In genomic region chr9:27573699-27574265, GRCh38 we compare ENCODE assay signal across 1 cellular context.
A peak's percentile ranks its signal among the peaks of the same experiment; 100 is the strongest.
TF ChIP-seq lines count a peak whose summit lies in the region.

No MANE protein-coding gene starts in this region.

TF ChIP-seq in HepG2, 621 proteins besides CTCF, POLR2A, EP300 and RAD21 (continues in another document):
- no peak for TF ChIP-seq ZNF30 (CRISPR knock-in tag; IDR thresholded peaks at IDR 0.05)
- no peak for TF ChIP-seq PHB2 (IDR thresholded peaks at IDR 0.05; ENCODE audit: partially characterized antibody)
- TF ChIP-seq ZC3H13 (CRISPR knock-in tag; IDR thresholded peaks at IDR 0.05): no peak
- no peak for TF ChIP-seq ZNF362 (CRISPR knock-in tag; IDR thresholded peaks at IDR 0.05; ENCODE audit: borderline replicate concordance)
- no peak for TF ChIP-seq ZNF225 (CRISPR knock-in tag; IDR thresholded peaks at IDR 0.05)
- TF ChIP-seq THAP8 (CRISPR knock-in tag; IDR thresholded peaks at IDR 0.05; ENCODE audit: borderline replicate concordance): no peak
- TF ChIP-seq IRF2 (CRISPR knock-in tag; IDR thresholded peaks at IDR 0.05): peak; percentile 27; the same call in 1 of the 2 replicates
- no peak for TF ChIP-seq ZNF556 (CRISPR knock-in tag; IDR thresholded peaks at IDR 0.05; ENCODE audit: borderline replicate concordance)
- TF ChIP-seq NFATC3 (CRISPR knock-in tag; IDR thresholded peaks at IDR 0.05): no peak
- no peak for TF ChIP-seq ZBTB3 (CRISPR knock-in tag; IDR thresholded peaks at IDR 0.05; ENCODE audit: borderline replicate concordance, low read depth)
- TF ChIP-seq BRCA1 (CRISPR knock-in tag; IDR thresholded peaks at IDR 0.05): no peak
- TF ChIP-seq ZFY (CRISPR knock-in tag; IDR thresholded peaks at IDR 0.05): no peak
- no peak for TF ChIP-seq ZNF619 (CRISPR knock-in tag; IDR thresholded peaks at IDR 0.05)
- TF ChIP-seq PTBP1 (IDR thresholded peaks at IDR 0.05; ENCODE audit: low read depth, low read length, poor library complexity, severe bottlenecking): no peak
- no peak for TF ChIP-seq ZNF318 (CRISPR knock-in tag; IDR thresholded peaks at IDR 0.05)
- no peak for TF ChIP-seq NFKB2 (CRISPR knock-in tag; IDR thresholded peaks at IDR 0.05; ENCODE audit: borderline replicate concordance)
- TF ChIP-seq PLRG1 (conservative IDR thresholded peaks at IDR 0.05): no peak
- no peak for TF ChIP-seq E2F2 (CRISPR knock-in tag; IDR thresholded peaks at IDR 0.05; ENCODE audit: borderline replicate concordance)
- TF ChIP-seq ZSCAN20 (CRISPR knock-in tag; IDR thresholded peaks at IDR 0.05; ENCODE audit: borderline replicate concordance): no peak
- TF ChIP-seq PRDM10 (CRISPR knock-in tag; IDR thresholded peaks at IDR 0.05; ENCODE audit: low read depth): no peak
- TF ChIP-seq CHD4 (IDR thresholded peaks at IDR 0.05; ENCODE audit: borderline replicate concordance, low read length): no peak
- no peak for TF ChIP-seq HNRNPK (IDR thresholded peaks at IDR 0.05; ENCODE audit: low read depth, low read length, poor library complexity, severe bottlenecking)
- no peak for TF ChIP-seq GPBP1L1 (CRISPR knock-in tag; IDR thresholded peaks at IDR 0.05)
- TF ChIP-seq CREM (IDR thresholded peaks at IDR 0.05): peak; percentile 97
- TF ChIP-seq CREM (CRISPR knock-in tag; IDR thresholded peaks at IDR 0.05): peak; percentile 55; the same call in 1 of the 2 replicates
- peak in 1 of 2 experiments; percentile 46; a peak in 1 of 4 replicates for TF ChIP-seq REST (IDR thresholded peaks at IDR 0.05; ENCODE audit: borderline replicate concordance in 1 of 2, low read depth in 1 of 2, low read length in 2 of 2)
- no peak for TF ChIP-seq ZNF792 (CRISPR knock-in tag; IDR thresholded peaks at IDR 0.05)
- no peak for TF ChIP-seq RNF219 (CRISPR knock-in tag; IDR thresholded peaks at IDR 0.05)
- no peak for TF ChIP-seq JUNB (CRISPR knock-in tag; IDR thresholded peaks at IDR 0.05; ENCODE audit: borderline replicate concordance)
- no peak for TF ChIP-seq KLF9 (CRISPR knock-in tag; IDR thresholded peaks at IDR 0.05; ENCODE audit: low read depth)
